ENCODE assay signal across 8 cellular contexts in the genomic region with DNA sequence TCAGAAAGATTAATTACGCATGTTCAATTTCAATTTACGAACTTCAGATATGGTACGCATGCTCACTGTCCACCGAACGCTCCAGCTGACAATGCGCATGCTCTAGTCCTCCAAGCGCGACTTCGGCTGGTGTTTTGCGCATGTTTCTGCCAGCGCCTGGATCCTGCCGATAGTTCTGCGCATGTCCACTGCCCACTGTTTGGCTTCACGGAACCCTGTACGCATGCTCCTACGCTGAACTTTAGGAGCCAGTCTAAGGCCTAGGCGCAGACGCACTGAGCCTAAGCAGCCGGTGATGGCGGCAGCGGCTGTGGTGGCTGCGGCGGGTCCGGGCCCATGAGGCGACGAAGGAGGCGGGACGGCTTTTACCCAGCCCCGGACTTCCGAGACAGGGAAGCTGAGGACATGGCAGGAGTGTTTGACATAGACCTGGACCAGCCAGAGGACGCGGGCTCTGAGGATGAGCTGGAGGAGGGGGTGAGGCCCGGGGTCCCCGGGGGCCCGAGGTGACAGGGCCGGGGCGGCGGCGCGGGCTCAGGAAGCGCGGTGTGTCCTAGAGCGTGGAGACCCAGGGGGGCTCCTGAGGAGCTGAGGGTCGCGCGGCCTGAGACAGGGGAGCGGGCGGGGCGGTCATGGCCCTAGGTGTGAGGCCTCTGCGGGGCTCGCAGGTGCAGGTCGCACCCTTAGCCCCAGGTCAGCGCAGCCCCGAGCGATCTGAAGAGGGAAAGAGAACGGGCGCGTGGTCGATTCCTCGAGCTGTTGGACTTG. TPM values are rescaled to one million over a fixed set of nuclear protein-coding genes. Genes with fewer than 3 reads are reported as not detected.
DNase-seq lines count a peak whose midpoint lies in the region; ATAC-seq lines count a peak whose summit lies in the region.

Gene RPS6KB1 (plus strand): TSS at position 273 of the 768 bp plus-strand sequence. CDS start 64 bp downstream, at position 337.
Gene TUBD1 (minus strand): TSS at position 95 of the 768 bp plus-strand sequence. CDS start 1,941 bp downstream, outside the sequence.

- H3K27ac ChIP-seq in BLaER1 treated with 17β-estradiol and CSF1 and Interleukin-3, amounts not matched to agents 10 nM and 100 nM, result peak within 1 kb of the TSS; percentile 86 to 95 (median 91)

- DNase-seq in NCI-H748 treated with DMSO at 0.1 percent for 48 hours (lab: John Stamatoyannopoulos, UW) (peak; percentile 98), left lobe of liver (ENCODE audit: low spot score) (peak; percentile 98)
- DNase-seq in activated CD4-positive, alpha-beta T cell treated with anti-CD3 and anti-CD28 coated beads, Interleukin-2, amount 50 U/mL, for 24 hours (ENCODE audit: low read depth in 1 of 2, low spot score in 1 of 2), result peak; percentile 91 to 99
- DNase-seq in stimulated activated CD4-positive, alpha-beta T cell treated with anti-CD3 and anti-CD28 coated beads, Interleukin-2, amount 100 ng/mL, for 4 hours (ENCODE audit: low read depth), result peak; percentile 96

- H3K4me2 ChIP-seq in BLaER1 treated with 17β-estradiol and CSF1 and Interleukin-3, amounts not matched to agents 10 nM and 100 nM, result peak within 1 kb of the TSS; percentile 73 to 96 (median 89)

- peak within 1 kb of the TSS; percentile 99 for H3K27ac Mint-ChIP-seq in dendritic cell treated with granulocyte-macrophage colony-stimulating factor and Interleukin-4, amounts not matched to agents 40 ng/mL and 50 ng/mL, for 4 days

- H3K9ac ChIP-seq in BLaER1 treated with 17β-estradiol and CSF1 and Interleukin-3, amounts not matched to agents 10 nM and 100 nM, result peak within 1 kb of the TSS; percentile 90 to 97 (median 95)

- peaks cover 8 to 44% (median 30%) of the 10 kb centered on the region in 11 experiments; a peak in 18 of 22 replicates for H3K36me3 ChIP-seq in BLaER1 treated with 17β-estradiol and CSF1 and Interleukin-3, amounts not matched to agents 10 nM and 100 nM

- H3K4me1 ChIP-seq in BLaER1 treated with 17β-estradiol and CSF1 and Interleukin-3, amounts not matched to agents 10 nM and 100 nM, result peaks cover 20 to 47% (median 34%) of the 10 kb centered on the region in 10 experiments

- peaks cover 40% of the 10 kb centered on the region for H3K4me1 Mint-ChIP-seq in dendritic cell treated with granulocyte-macrophage colony-stimulating factor and Interleukin-4, amounts not matched to agents 40 ng/mL and 50 ng/mL, for 4 days (ENCODE audit: low read depth)

- H3K4me3 ChIP-seq in BLaER1 treated with 17β-estradiol and CSF1 and Interleukin-3, amounts not matched to agents 10 nM and 100 nM, result peak within 1 kb of the TSS; percentile 90 to 100 (median 97)

- H3K9me3 ChIP-seq in BLaER1 treated with 17β-estradiol and CSF1 and Interleukin-3, amounts not matched to agents 10 nM and 100 nM (replicated peaks in 1 of 11), result no peaks in the 10 kb centered on the region

- H3K4me3 Mint-ChIP-seq in dendritic cell treated with granulocyte-macrophage colony-stimulating factor and Interleukin-4, amounts not matched to agents 40 ng/mL and 50 ng/mL, for 4 days, result peak within 1 kb of the TSS; percentile 100

- H3K27me3 Mint-ChIP-seq in dendritic cell treated with granulocyte-macrophage colony-stimulating factor and Interleukin-4, amounts not matched to agents 40 ng/mL and 50 ng/mL, for 4 days, result no peaks in the 10 kb centered on the region

- no peaks in the 10 kb centered on the region for H3K9me3 Mint-ChIP-seq in dendritic cell treated with granulocyte-macrophage colony-stimulating factor and Interleukin-4, amounts not matched to agents 40 ng/mL and 50 ng/mL, for 4 days

- no peaks in the 10 kb centered on the region for H3K27me3 ChIP-seq in BLaER1 treated with 17β-estradiol and CSF1 and Interleukin-3, amounts not matched to agents 10 nM and 100 nM

- H3K36me3 Mint-ChIP-seq in dendritic cell treated with granulocyte-macrophage colony-stimulating factor and Interleukin-4, amounts not matched to agents 40 ng/mL and 50 ng/mL, for 4 days (ENCODE audit: low read depth), result peaks cover 44% of the 10 kb centered on the region

- peaks cover 17 to 48% (median 39%) of the 10 kb centered on the region in 11 experiments; a peak in 20 of 22 replicates for H4K20me1 ChIP-seq in BLaER1 treated with 17β-estradiol and CSF1 and Interleukin-3, amounts not matched to agents 10 nM and 100 nM

- intact Hi-C loops in dendritic cell treated with granulocyte-macrophage colony-stimulating factor and Interleukin-4, amounts not matched to agents 40 ng/mL and 50 ng/mL, for 4 days (cut with micrococcal nuclease), result loop anchor here (1.0 kb wide), 1 partner anchor 186 kb away; the partner anchor contains the start of genes PTRH2 and VMP1

- peak; percentile 88 for ATAC-seq in GM19351 (IDR thresholded peaks at IDR 0.05; ENCODE audit: unreplicated experiment)
- ATAC-seq in HG03521 (IDR thresholded peaks at IDR 0.05; ENCODE audit: unreplicated experiment), result peak; percentile 89
- peak; percentile 95 for ATAC-seq in left lobe of liver

RNA-seq across cellular contexts. Expression of gene RPS6KB1, which starts in this region (rescaled TPM):
- total RNA-seq in left lobe of liver, result 16.4 TPM

RNA-seq across cellular contexts. Expression of gene TUBD1, which starts in this region (rescaled TPM):
- total RNA-seq in left lobe of liver, result 6.2 TPM

Comparison
In these comparisons a context has a peak if more than half of its experiments do, and no peak if none do; other contexts are left out.
1. Peak in every context shown above with its lines: DNase-seq, ATAC-seq, H3K4me3 ChIP-seq and H3K27ac ChIP-seq.